In genomic region chr4:1779588-1780382, GRCh38 we compare ENCODE assay signal across 26 cellular contexts. TPM values are rescaled to one million over a fixed set of nuclear protein-coding genes. Genes with fewer than 3 reads are reported as not detected.
"Had no signal": no experiment of that assay in that cellular context is flagged by ENCODE, and none has a peak within 500 bp of the region (broad histone marks: within the 10 kb centered on the region; RNA-seq: fewer than 3 reads in every experiment).

No MANE protein-coding gene starts in this region.

- H3K4me3 Mint-ChIP-seq: activated naive CD4-positive, alpha-beta T cell treated with anti-CD3 and anti-CD28 coated beads for 36 hours; activated naive CD8-positive, alpha-beta T cell treated with anti-CD3 and anti-CD28 coated beads for 36 hours; dendritic cell treated with granulocyte-macrophage colony-stimulating factor and Interleukin-4, amounts not matched to agents 40 ng/mL and 50 ng/mL, for 4 days; nephron had no signal

- H3K4me1 ChIP-seq: pancreas had no signal

- H3K4me3 ChIP-seq: adrenal gland, left ventricle myocardium inferior, lung, mucosa of descending colon, pancreas, right atrium auricular region, spleen, suprapubic skin, tibial artery had no signal

- H3K36me3 Mint-ChIP-seq: activated naive CD8-positive, alpha-beta T cell treated with anti-CD3 and anti-CD28 coated beads for 36 hours had no signal

- H3K9me3 ChIP-seq: adrenal gland, left ventricle myocardium inferior, mucosa of descending colon, pancreas, right atrium auricular region, spleen, suprapubic skin, tibial artery had no signal

- H3K27me3 ChIP-seq: adrenal gland, brain microvascular endothelial cell, pancreas, right atrium auricular region had no signal

- H3K27me3 Mint-ChIP-seq: activated naive CD8-positive, alpha-beta T cell treated with anti-CD3 and anti-CD28 coated beads for 36 hours had no signal

- DNase-seq: activated CD4-positive, alpha-beta T cell treated with anti-CD3 and anti-CD28 coated beads, Interleukin-2, amount 50 U/mL, for 4 hours; activated effector memory CD4-positive, alpha-beta T cell treated with Interleukin-2 at 50 U/mL for 16 hours; activated naive CD4-positive, alpha-beta T cell treated with anti-CD3 and anti-CD28 coated beads for 36 hours; activated naive CD8-positive, alpha-beta T cell treated with anti-CD3 and anti-CD28 coated beads for 36 hours; activated T-cell treated with anti-CD3 and anti-CD28 coated beads for 4 hours; adrenal gland; aorta; brain microvascular endothelial cell; effector CD4-positive, alpha-beta T cell; islet precursor cell; left ventricle myocardium inferior; mucosa of descending colon; pancreas; spleen; stimulated activated naive CD4-positive, alpha-beta T cell; T-helper 2 cell; tibial artery had no signal

- H3K27ac ChIP-seq: adrenal gland, brain microvascular endothelial cell, epithelial cell of prostate, left ventricle myocardium inferior, right atrium auricular region, spleen, suprapubic skin, tibial artery had no signal

- H3K9me3 Mint-ChIP-seq: activated naive CD4-positive, alpha-beta T cell treated with anti-CD3 and anti-CD28 coated beads for 36 hours; activated naive CD8-positive, alpha-beta T cell treated with anti-CD3 and anti-CD28 coated beads for 36 hours; dendritic cell treated with granulocyte-macrophage colony-stimulating factor and Interleukin-4, amounts not matched to agents 40 ng/mL and 50 ng/mL, for 4 days; nephron had no signal

- H3K4me1 Mint-ChIP-seq: activated naive CD8-positive, alpha-beta T cell treated with anti-CD3 and anti-CD28 coated beads for 36 hours; nephron had no signal

- FAIRE-seq: endometrium, frontal cortex, pancreas had no signal

- H3K36me3 ChIP-seq: adrenal gland, brain microvascular endothelial cell, left ventricle myocardium inferior, pancreas, right atrium auricular region, spleen, suprapubic skin, tibial artery had no signal

- H3K27ac Mint-ChIP-seq: activated naive CD4-positive, alpha-beta T cell treated with anti-CD3 and anti-CD28 coated beads for 36 hours; activated naive CD8-positive, alpha-beta T cell treated with anti-CD3 and anti-CD28 coated beads for 36 hours; dendritic cell treated with granulocyte-macrophage colony-stimulating factor and Interleukin-4, amounts not matched to agents 40 ng/mL and 50 ng/mL, for 4 days; nephron had no signal

RNA-seq across cellular contexts. Expression of gene FGFR3, which starts 13.3 kb away (rescaled TPM):
- total RNA-seq: activated naive CD8-positive, alpha-beta T cell treated with anti-CD3 and anti-CD28 coated beads for 36 hours; myocyte had no signal
